In genomic region chr12:51864701-51865469, GRCh38 we compare ENCODE assay signal across 10 cellular contexts. TPM values are rescaled to one million over a fixed set of nuclear protein-coding genes. Genes with fewer than 3 reads are reported as not detected.
DNase-seq lines count a peak whose midpoint lies in the region; ATAC-seq and TF ChIP-seq lines count a peak whose summit lies in the region.
"Had no signal": no experiment of that assay in that cellular context is flagged by ENCODE, and none has a peak within 500 bp of the region (broad histone marks: within the 10 kb centered on the region; RNA-seq: fewer than 3 reads in every experiment).

No MANE protein-coding gene starts in this region.

- peaks cover 13% of the 10 kb centered on the region for H3K27me3 Mint-ChIP-seq in glutamatergic neuron (ENCODE audit: unreplicated experiment)

- H3K4me3 ChIP-seq in retinal pigment epithelial cell (ENCODE audit: low read length): peak overlapping the region; percentile 51

- ATAC-seq in HG03439 (IDR thresholded peaks at IDR 0.05; ENCODE audit: unreplicated experiment) (no peak), omental fat pad (ENCODE audit: low FRiP score) (no peak)

- DNase-seq in ELF-1 (ENCODE audit: low read depth, low spot score) (peak; percentile 90), NCI-H69 (lab: John Stamatoyannopoulos, UW) (peak; percentile 51), glutamatergic neuron (no peak), retinal pigment epithelial cell (ENCODE audit: low read depth) (no peak), NCI-H2081 (lab: John Stamatoyannopoulos, UW) (no peak), DMS153 treated with DMSO at 0.1 percent for 48 hours (lab: John Stamatoyannopoulos, UW; ENCODE audit: unreplicated experiment) (no peak), omental fat pad (ENCODE audit: low spot score) (no peak)
- DNase-seq: NCI-H2029 treated with DMSO at 0.1 percent for 48 hours had no signal

- peaks cover 42% of the 10 kb centered on the region for H3K4me1 Mint-ChIP-seq in glutamatergic neuron (ENCODE audit: low read depth, unreplicated experiment)

- H3K9me3 Mint-ChIP-seq in glutamatergic neuron (ENCODE audit: unreplicated experiment): peaks cover 9% of the 10 kb centered on the region

- TF ChIP-seq CTCF in glutamatergic neuron (IDR thresholded peaks at IDR 0.05; ENCODE audit: partially characterized antibody, unreplicated experiment) (no peak), retinal pigment epithelial cell (conservative IDR thresholded peaks at IDR 0.05; ENCODE audit: low read depth, low read length) (no peak), omental fat pad (IDR thresholded peaks at IDR 0.05) (no peak)

- peak overlapping the region; percentile 70 for H3K27ac Mint-ChIP-seq in glutamatergic neuron (ENCODE audit: unreplicated experiment)

- H3K4me3 Mint-ChIP-seq in glutamatergic neuron (ENCODE audit: unreplicated experiment): peak overlapping the region; percentile 82

- H3K36me3 Mint-ChIP-seq in glutamatergic neuron (ENCODE audit: unreplicated experiment): no peaks in the 10 kb centered on the region

RNA-seq across cellular contexts. Expression of gene FIGNL2, which starts 16.4 kb away (rescaled TPM):
- 107 TPM for total RNA-seq in glutamatergic neuron (ENCODE audit: unreplicated experiment)
- under 1 TPM in 3 of 4 donors, not detected in 1; 0.24 to 0.63 (median 0.63) TPM for total RNA-seq in omental fat pad

RNA-seq across cellular contexts. Expression of gene ANKRD33, which starts 23.0 kb away (rescaled TPM):
- total RNA-seq in glutamatergic neuron (ENCODE audit: unreplicated experiment): not detected
- total RNA-seq in omental fat pad: not detected
- total RNA-seq: pancreas had no signal

RNA-seq across cellular contexts. Expression of gene ACVRL1, which starts 42.4 kb away (rescaled TPM):
- total RNA-seq in glutamatergic neuron (ENCODE audit: unreplicated experiment) (0.39 TPM), omental fat pad (100 to 1,000 TPM in 3 of 4 donors, 10 to 100 TPM in 1; 69.3 to 593 (median 113) TPM)

Comparison
In these comparisons a context has a peak if more than half of its experiments do, and no peak if none do; other contexts are left out.
1. DNase-seq: peak in ELF-1 (single experiment) and NCI-H69 (single experiment); none in glutamatergic neuron (single experiment), retinal pigment epithelial cell (single experiment), NCI-H2081 (0 of 2), DMS153 treated with DMSO at 0.1 percent for 48 hours (single experiment) and omental fat pad (single experiment).
2. RNA of gene FIGNL2, which starts 16.4 kb away (total RNA-seq): 107 TPM in glutamatergic neuron (single experiment); 0.24 to 0.63 TPM in omental fat pad; every median in the first group is over 10 times any median in the second.
3. RNA of gene ACVRL1, which starts 42.4 kb away (total RNA-seq): 69.3 to 593 TPM in omental fat pad; 0.39 TPM in glutamatergic neuron (single experiment); every median in the first group is over 10 times any median in the second.